ENCODE assay signal across 12 cellular contexts in genomic region chr21:44792653-44793052, GRCh38. TPM values are rescaled to one million over a fixed set of nuclear protein-coding genes. Genes with fewer than 3 reads are reported as not detected.
DNase-seq lines count a peak whose midpoint lies in the region; ATAC-seq, FAIRE-seq and TF ChIP-seq lines count a peak whose summit lies in the region.
"Had no signal": no experiment of that assay in that cellular context is flagged by ENCODE, and none has a peak within 500 bp of the region (broad histone marks: within the 10 kb centered on the region; RNA-seq: fewer than 3 reads in every experiment).

No MANE protein-coding gene starts in this region.

- no peak for TF ChIP-seq RAD21 in HepG2 (CRISPR knock-in tag; IDR thresholded peaks at IDR 0.05)

- H3K4me3 Mint-ChIP-seq in stimulated activated naive CD8-positive, alpha-beta T cell treated with anti-CD3 and anti-CD28 coated beads, Interleukin-15, Interleukin-2, amounts not matched to agents 100 ng/mL and 50 ng/mL, for 24 hours: no peak overlapping the region
- no peak overlapping the region for H3K4me3 Mint-ChIP-seq in stimulated activated naive CD8-positive, alpha-beta T cell treated with anti-CD3 and anti-CD28 coated beads, Interleukin-15, amount 100 ng/mL, for 72 hours
- no peak overlapping the region for H3K4me3 Mint-ChIP-seq in activated naive CD8-positive, alpha-beta T cell treated with anti-CD3 and anti-CD28 coated beads, Interleukin-2, amount 50 U/mL, for 24 hours
- no peak overlapping the region for H3K4me3 Mint-ChIP-seq in T-helper 2 cell treated with Interferon-gamma antibody and Interleukin-4, amounts not matched to agents 5 μg/mL and 100 μg/mL, for 36 hours

- H3K9me3 Mint-ChIP-seq in stimulated activated naive CD8-positive, alpha-beta T cell treated with anti-CD3 and anti-CD28 coated beads, Interleukin-15, Interleukin-2, amounts not matched to agents 100 ng/mL and 50 ng/mL, for 24 hours: no peaks in the 10 kb centered on the region
- no peaks in the 10 kb centered on the region for H3K9me3 Mint-ChIP-seq in stimulated activated naive CD8-positive, alpha-beta T cell treated with anti-CD3 and anti-CD28 coated beads, Interleukin-15, amount 100 ng/mL, for 72 hours
- no peaks in the 10 kb centered on the region for H3K9me3 Mint-ChIP-seq in activated naive CD8-positive, alpha-beta T cell treated with anti-CD3 and anti-CD28 coated beads, Interleukin-2, amount 50 U/mL, for 24 hours
- no peaks in the 10 kb centered on the region for H3K9me3 Mint-ChIP-seq in T-helper 2 cell treated with Interferon-gamma antibody and Interleukin-4, amounts not matched to agents 5 μg/mL and 100 μg/mL, for 36 hours
- H3K9me3 Mint-ChIP-seq: activated naive CD4-positive, alpha-beta T cell treated with anti-CD3 and anti-CD28 coated beads, Interleukin-2, amount 50 U/mL, for 24 hours had no signal

- H3K27me3 Mint-ChIP-seq in stimulated activated naive CD8-positive, alpha-beta T cell treated with anti-CD3 and anti-CD28 coated beads, Interleukin-15, Interleukin-2, amounts not matched to agents 100 ng/mL and 50 ng/mL, for 24 hours: no peaks in the 10 kb centered on the region
- H3K27me3 Mint-ChIP-seq in stimulated activated naive CD8-positive, alpha-beta T cell treated with anti-CD3 and anti-CD28 coated beads, Interleukin-15, amount 100 ng/mL, for 72 hours: no peaks in the 10 kb centered on the region
- H3K27me3 Mint-ChIP-seq in activated naive CD8-positive, alpha-beta T cell treated with anti-CD3 and anti-CD28 coated beads, Interleukin-2, amount 50 U/mL, for 24 hours: no peaks in the 10 kb centered on the region
- H3K27me3 Mint-ChIP-seq in T-helper 2 cell treated with Interferon-gamma antibody and Interleukin-4, amounts not matched to agents 5 μg/mL and 100 μg/mL, for 36 hours (ENCODE audit: low read depth): no peaks in the 10 kb centered on the region
- H3K27me3 Mint-ChIP-seq: activated naive CD4-positive, alpha-beta T cell treated with anti-CD3 and anti-CD28 coated beads, Interleukin-2, amount 50 U/mL, for 24 hours had no signal

- in situ Hi-C loops in HepG2 (cut with HindIII; ENCODE audit: extremely low pct_ligation_motif_present, low pct_unique_long_range_greater_than_20kb): no loop called here

- peaks cover 0 to 17% of the 10 kb centered on the region in 2 experiments; a peak in 3 of 5 replicates for H3K36me3 ChIP-seq in HepG2 (replicated peaks in 1 of 2; ENCODE audit: control insufficient read depth in 1 of 2, insufficient read depth in 2 of 2, low read length in 2 of 2)

- H3K4me3 ChIP-seq in HepG2 (replicated peaks in 1 of 3; ENCODE audit: insufficient read depth in 1 of 3, low read depth in 2 of 3, low read length in 3 of 3): no peak overlapping the region
- H3K4me3 ChIP-seq: HAP-1, right atrium auricular region had no signal

- no peak overlapping the region for H3K9ac ChIP-seq in HepG2 (ENCODE audit: insufficient read depth, low read depth, low read length)
- H3K9ac ChIP-seq: KMS-11 had no signal

- peaks cover 69% of the 10 kb centered on the region for H3K79me2 ChIP-seq in HepG2 (ENCODE audit: insufficient read depth, low read length)

- WGBS in HepG2 (ENCODE audit: low lambda C conversion rate): 68% methylated on average over 4 of the region's 4 CpGs

- TF ChIP-seq EP300 in HepG2 (IDR thresholded peaks at IDR 0.05; ENCODE audit: low read depth in 2 of 2, low read length in 2 of 2) (no peak), HepG2 (CRISPR knock-in tag; IDR thresholded peaks at IDR 0.05; ENCODE audit: borderline replicate concordance) (no peak)

- peaks cover 65% of the 10 kb centered on the region for H3K36me3 Mint-ChIP-seq in stimulated activated naive CD8-positive, alpha-beta T cell treated with anti-CD3 and anti-CD28 coated beads, Interleukin-15, Interleukin-2, amounts not matched to agents 100 ng/mL and 50 ng/mL, for 24 hours (ENCODE audit: low read depth)
- peaks cover 54% of the 10 kb centered on the region for H3K36me3 Mint-ChIP-seq in activated naive CD8-positive, alpha-beta T cell treated with anti-CD3 and anti-CD28 coated beads, Interleukin-2, amount 50 U/mL, for 24 hours (ENCODE audit: low read depth)
- H3K36me3 Mint-ChIP-seq in T-helper 2 cell treated with Interferon-gamma antibody and Interleukin-4, amounts not matched to agents 5 μg/mL and 100 μg/mL, for 36 hours (ENCODE audit: low read depth): peaks cover 23% of the 10 kb centered on the region

- peak overlapping the region; percentile 17 for H3K27ac Mint-ChIP-seq in stimulated activated naive CD8-positive, alpha-beta T cell treated with anti-CD3 and anti-CD28 coated beads, Interleukin-15, Interleukin-2, amounts not matched to agents 100 ng/mL and 50 ng/mL, for 24 hours
- H3K27ac Mint-ChIP-seq in stimulated activated naive CD8-positive, alpha-beta T cell treated with anti-CD3 and anti-CD28 coated beads, Interleukin-15, amount 100 ng/mL, for 72 hours: peak overlapping the region in 1 of 2 donors; percentile 27
- H3K27ac Mint-ChIP-seq in activated naive CD8-positive, alpha-beta T cell treated with anti-CD3 and anti-CD28 coated beads, Interleukin-2, amount 50 U/mL, for 24 hours: peak overlapping the region; percentile 18
- no peak overlapping the region for H3K27ac Mint-ChIP-seq in T-helper 2 cell treated with Interferon-gamma antibody and Interleukin-4, amounts not matched to agents 5 μg/mL and 100 μg/mL, for 36 hours

- CTCF ChIA-PET in HepG2 (lab: Yijun Ruan, JAX; ENCODE audit: low intra/inter-chr PET ratio, low total read pairs): interaction anchor here (0.7 to 1.5 kb wide), 2 partner anchors 38 to 282 kb away, joined by 3 to 14 read pairs; no protein-coding TSS in a partner anchor
- CTCF ChIA-PET in GM10248 (lab: Yijun Ruan, JAX): interaction anchor here (0.6 to 2.2 kb wide), 44 partner anchors 9 to 1167 kb away, joined by 3 to 67 read pairs (median 4); partner anchors contain the start of genes KRTAP10-1, PTTG1IP, SUMO3 and TRPM2

- TF ChIP-seq POLR2A in HepG2 (IDR thresholded peaks at IDR 0.05; ENCODE audit: insufficient read depth in 1 of 2, low read depth in 2 of 2, low read length in 2 of 2): no peak

- no peak for ATAC-seq in stimulated activated naive CD8-positive, alpha-beta T cell treated with anti-CD3 and anti-CD28 coated beads, Interleukin-15, amount 100 ng/mL, for 72 hours
- ATAC-seq in activated naive CD8-positive, alpha-beta T cell treated with anti-CD3 and anti-CD28 coated beads, Interleukin-2, amount 50 U/mL, for 24 hours: no peak
- no peak for ATAC-seq in HepG2

- POLR2A ChIA-PET in HepG2 (lab: Yijun Ruan, JAX): interaction anchor here (1.0 to 1.3 kb wide), 5 partner anchors 9 to 313 kb away, joined by 3 to 7 read pairs (median 4); partner anchors contain the start of gene UBE2G2
- POLR2A ChIA-PET in GM10248 (lab: Yijun Ruan, JAX): interaction anchor here (1.0 kb wide), 1 partner anchor 9 kb away, joined by 9 read pairs; the partner anchor contains the start of gene UBE2G2

- no peaks in the 10 kb centered on the region for H3K9me3 ChIP-seq in HepG2 (ENCODE audit: low read length)
- H3K9me3 ChIP-seq: HAP-1, right atrium auricular region had no signal

- no peak overlapping the region for H3K27ac ChIP-seq in HepG2 (ENCODE audit: extremely low read length, insufficient read depth, low read length)
- H3K27ac ChIP-seq: KMS-11, right atrium auricular region had no signal

- H3K4me1 ChIP-seq in HepG2 (ENCODE audit: insufficient read depth, low read length): peaks cover 48% of the 10 kb centered on the region

- no peaks in the 10 kb centered on the region for H3K27me3 ChIP-seq in HepG2 (ENCODE audit: control insufficient read depth in 1 of 2, insufficient read depth in 2 of 2, low read length in 2 of 2)
- H3K27me3 ChIP-seq: right atrium auricular region had no signal

- no peak for FAIRE-seq in HepG2 (lab: Jason Lieb, UNC)

- intact Hi-C loops in HepG2 (cut with micrococcal nuclease; ENCODE audit: unreplicated experiment): loop anchor here (1.0 to 2.0 kb wide), 3 partner anchors 37 to 278 kb away; no protein-coding TSS in a partner anchor

- peaks cover 9% of the 10 kb centered on the region for H4K20me1 ChIP-seq in HepG2 (ENCODE audit: insufficient read depth, low read length)

- H3K4me1 Mint-ChIP-seq in stimulated activated naive CD8-positive, alpha-beta T cell treated with anti-CD3 and anti-CD28 coated beads, Interleukin-15, Interleukin-2, amounts not matched to agents 100 ng/mL and 50 ng/mL, for 24 hours (ENCODE audit: low read depth): peaks cover 68% of the 10 kb centered on the region
- H3K4me1 Mint-ChIP-seq in stimulated activated naive CD8-positive, alpha-beta T cell treated with anti-CD3 and anti-CD28 coated beads, Interleukin-15, amount 100 ng/mL, for 72 hours: peaks cover 62% of the 10 kb centered on the region
- peaks cover 67% of the 10 kb centered on the region for H3K4me1 Mint-ChIP-seq in activated naive CD8-positive, alpha-beta T cell treated with anti-CD3 and anti-CD28 coated beads, Interleukin-2, amount 50 U/mL, for 24 hours
- peaks cover 20% of the 10 kb centered on the region for H3K4me1 Mint-ChIP-seq in T-helper 2 cell treated with Interferon-gamma antibody and Interleukin-4, amounts not matched to agents 5 μg/mL and 100 μg/mL, for 36 hours (ENCODE audit: low read depth)

- H2AFZ ChIP-seq in HepG2 (ENCODE audit: low read length): no peak overlapping the region

- H3K4me2 ChIP-seq in HepG2 (ENCODE audit: low read depth, low read length): 0 out of 2 replicates have a peak overlapping the region, but pooled peaks have one; percentile 8
- H3K4me2 ChIP-seq: KMS-11 had no signal

- TF ChIP-seq CTCF in HepG2 (CRISPR knock-in tag; IDR thresholded peaks at IDR 0.05): no peak
- TF ChIP-seq CTCF in GM10248 (IDR thresholded peaks at IDR 0.05; ENCODE audit: control extremely low read depth, extremely low read depth, low read depth, missing control alignments): no peak

- BruUV-seq in HepG2 (replicated peaks; lab: Mats Ljungman, UMichigan): no TSS peak

- no peak for DNase-seq in stimulated activated naive CD8-positive, alpha-beta T cell treated with anti-CD3 and anti-CD28 coated beads, Interleukin-15, amount 100 ng/mL, for 72 hours
- no peak for DNase-seq in activated naive CD8-positive, alpha-beta T cell treated with anti-CD3 and anti-CD28 coated beads, Interleukin-2, amount 50 U/mL, for 24 hours
- no peak for DNase-seq in HepG2 (ENCODE audit: low spot score)
- DNase-seq in GM03348 (ENCODE audit: low spot score): no peak
- DNase-seq in T-helper 2 cell treated with Interferon-gamma antibody and Interleukin-4, amounts not matched to agents 5 μg/mL and 100 μg/mL, for 36 hours (ENCODE audit: low spot score): no peak
- DNase-seq in GM10248 (ENCODE audit: extremely low spot score): no peak
- DNase-seq: occipital lobe had no signal

RNA-seq across cellular contexts. Expression of gene UBE2G2, which starts 9.0 kb away (rescaled TPM):
- 55.4 and 62.0 TPM in 2 replicates for total RNA-seq in HepG2 (2016; rRNA removed; fragmentation: Illumina TruSeq; extraction: Trizol)
- 6.2 and 7.8 TPM in 2 replicates for total RNA-seq in HepG2 (2016; cell fraction: cytosol; rRNA removed; fragmentation: Illumina TruSeq; extraction: Trizol; ENCODE audit: low read depth)
- total RNA-seq in HepG2 (2016; cell fraction: insoluble cytoplasmic fraction; rRNA removed; fragmentation: Illumina TruSeq; extraction: Trizol): 55.6 and 59.2 TPM in 2 replicates
- total RNA-seq in HepG2 (2016; cell fraction: membrane; rRNA removed; fragmentation: Illumina TruSeq; extraction: Trizol): 24.1 and 25.4 TPM in 2 replicates
- total RNA-seq in HepG2 (2016; cell fraction: nucleus; rRNA removed; fragmentation: Illumina TruSeq; extraction: Trizol): 58.4 and 64.5 TPM in 2 replicates
- polyA plus RNA-seq in HepG2 (2011; rRNA removed): 92.0 and 106 TPM in 2 replicates
- 65.4 and 70.1 TPM in 2 replicates for polyA plus RNA-seq in HepG2 (2011; cell fraction: cytosol; rRNA removed)
- polyA plus RNA-seq in HepG2 (2011; cell fraction: nucleus; rRNA removed): 159 and 211 TPM in 2 replicates
- 63.5 and 84.4 TPM in 2 replicates for polyA plus RNA-seq in HepG2 (2012)
- polyA plus RNA-seq in HepG2 (2016; cell fraction: cytosol; fragmentation: Illumina TruSeq; extraction: Trizol; ENCODE audit: low read depth): 6.2 and 8.1 TPM in 2 replicates
- 70.2 and 76.6 TPM in 2 replicates for polyA plus RNA-seq in HepG2 (2016; cell fraction: insoluble cytoplasmic fraction; fragmentation: Illumina TruSeq; extraction: Trizol; ENCODE audit: low read depth)
- 18.6 and 20.2 TPM in 2 replicates for polyA plus RNA-seq in HepG2 (2016; cell fraction: membrane; fragmentation: Illumina TruSeq; extraction: Trizol; ENCODE audit: low read depth)
- polyA plus RNA-seq in HepG2 (2016; cell fraction: nucleus; fragmentation: Illumina TruSeq; extraction: Trizol; ENCODE audit: insufficient read depth, low read depth): 135 and 144 TPM in 2 replicates
- polyA minus RNA-seq in HepG2 (2011; rRNA and poly(A)+ RNA removed; ENCODE audit: low replicate concordance): 53.7 and 134 TPM in 2 replicates
- polyA minus RNA-seq in HepG2 (2011; cell fraction: cytosol; rRNA and poly(A)+ RNA removed): 25.8 and 27.2 TPM in 2 replicates
- polyA minus RNA-seq in HepG2 (2011; cell fraction: nucleus; rRNA and poly(A)+ RNA removed): 110 and 138 TPM in 2 replicates

RNA-seq across cellular contexts. Expression of gene SUMO3, which starts 25.2 kb away (rescaled TPM):
- 92.4 and 111 TPM in 2 replicates for total RNA-seq in HepG2 (2016; rRNA removed; fragmentation: Illumina TruSeq; extraction: Trizol)
- total RNA-seq in HepG2 (2016; cell fraction: cytosol; rRNA removed; fragmentation: Illumina TruSeq; extraction: Trizol; ENCODE audit: low read depth): 75.4 and 89.7 TPM in 2 replicates
- 95.7 and 103 TPM in 2 replicates for total RNA-seq in HepG2 (2016; cell fraction: insoluble cytoplasmic fraction; rRNA removed; fragmentation: Illumina TruSeq; extraction: Trizol)
- 169 and 187 TPM in 2 replicates for total RNA-seq in HepG2 (2016; cell fraction: membrane; rRNA removed; fragmentation: Illumina TruSeq; extraction: Trizol)
- 37.2 and 43.4 TPM in 2 replicates for total RNA-seq in HepG2 (2016; cell fraction: nucleus; rRNA removed; fragmentation: Illumina TruSeq; extraction: Trizol)
- 46.6 and 51.4 TPM in 2 replicates for polyA plus RNA-seq in HepG2 (2011; rRNA removed)
- 69.8 and 78.7 TPM in 2 replicates for polyA plus RNA-seq in HepG2 (2011; cell fraction: cytosol; rRNA removed)
- 23.1 and 24.9 TPM in 2 replicates for polyA plus RNA-seq in HepG2 (2011; cell fraction: nucleus; rRNA removed)
- polyA plus RNA-seq in HepG2 (2012): 80.3 and 83.9 TPM in 2 replicates
- polyA plus RNA-seq in HepG2 (2016; cell fraction: cytosol; fragmentation: Illumina TruSeq; extraction: Trizol; ENCODE audit: low read depth): 129 and 158 TPM in 2 replicates
- 154 and 159 TPM in 2 replicates for polyA plus RNA-seq in HepG2 (2016; cell fraction: insoluble cytoplasmic fraction; fragmentation: Illumina TruSeq; extraction: Trizol; ENCODE audit: low read depth)
- 228 and 251 TPM in 2 replicates for polyA plus RNA-seq in HepG2 (2016; cell fraction: membrane; fragmentation: Illumina TruSeq; extraction: Trizol; ENCODE audit: low read depth)
- 69.6 and 74.5 TPM in 2 replicates for polyA plus RNA-seq in HepG2 (2016; cell fraction: nucleus; fragmentation: Illumina TruSeq; extraction: Trizol; ENCODE audit: insufficient read depth, low read depth)
- polyA minus RNA-seq in HepG2 (2011; rRNA and poly(A)+ RNA removed; ENCODE audit: low replicate concordance): 52.3 and 76.3 TPM in 2 replicates
- 36.4 and 40.4 TPM in 2 replicates for polyA minus RNA-seq in HepG2 (2011; cell fraction: cytosol; rRNA and poly(A)+ RNA removed)
- 19.8 and 23.2 TPM in 2 replicates for polyA minus RNA-seq in HepG2 (2011; cell fraction: nucleus; rRNA and poly(A)+ RNA removed)
